Comparison of ENCODE assay signal across 9 cellular contexts in the genomic region with DNA sequence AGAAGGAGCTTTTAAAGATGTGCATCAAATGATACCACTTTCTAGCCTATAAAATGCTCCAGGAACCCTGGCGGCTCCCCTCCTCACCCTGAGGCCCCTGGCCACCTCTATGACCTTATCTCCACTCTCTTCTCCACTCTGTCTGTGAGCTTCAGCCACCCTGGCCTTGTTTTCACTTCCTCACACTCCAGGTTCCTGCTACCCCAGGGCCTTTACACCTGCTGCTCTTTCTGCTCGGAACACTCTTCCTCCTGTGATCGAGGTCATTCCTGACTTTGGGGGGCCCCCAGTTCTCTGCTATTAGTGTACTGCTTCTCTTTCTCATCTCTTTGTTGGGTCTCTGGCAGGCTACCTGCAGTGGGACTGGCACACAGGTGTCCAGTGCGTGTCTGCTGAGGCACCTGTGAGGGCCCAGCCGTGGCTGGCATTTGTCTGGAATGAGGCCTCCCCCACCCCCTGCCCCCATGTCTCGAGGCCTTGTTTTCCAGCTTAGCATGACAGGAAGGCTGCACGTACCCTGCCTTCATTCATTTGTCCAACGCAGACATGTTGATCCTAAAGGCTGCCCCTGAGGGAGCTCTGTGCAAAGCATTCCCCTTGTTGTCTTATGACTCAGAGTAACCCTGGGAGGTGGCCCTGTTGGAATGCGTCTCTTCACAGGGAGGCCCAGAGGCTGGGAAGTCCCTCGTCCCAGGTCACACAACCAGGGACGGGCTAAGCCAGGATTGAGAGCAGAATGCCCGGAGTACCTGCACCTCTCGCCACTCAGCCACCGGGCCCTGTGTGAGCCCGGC. TPM values are rescaled to one million over a fixed set of nuclear protein-coding genes. Genes with fewer than 3 reads are reported as not detected.
DNase-seq lines count a peak whose midpoint lies in the region; ATAC-seq and TF ChIP-seq lines count a peak whose summit lies in the region.
"Had no signal": no experiment of that assay in that cellular context is flagged by ENCODE, and none has a peak within 500 bp of the region (broad histone marks: within the 10 kb centered on the region; RNA-seq: fewer than 3 reads in every experiment).

No MANE protein-coding gene starts in this region.

- peak; percentile 18 for ATAC-seq in body of pancreas
- no peak for ATAC-seq in HG03565 (IDR thresholded peaks at IDR 0.05; ENCODE audit: unreplicated experiment)

- peak; percentile 49 to 64 for DNase-seq in Caco-2
- peak in 2 of 4 donors; percentile 16 to 45 for DNase-seq in body of pancreas
- DNase-seq in effector memory CD4-positive, alpha-beta T cell = no peak
- DNase-seq in superior temporal gyrus (ENCODE audit: extremely low spot score) = no peak
- no peak for DNase-seq in esophagus muscularis mucosa (ENCODE audit: extremely low spot score)
- DNase-seq: NCI-H1694 had no signal

- TF ChIP-seq CTCF in Caco-2 (IDR thresholded peaks at IDR 0.05; ENCODE audit: insufficient read depth in 1 of 2, low read depth in 1 of 2, low read length in 1 of 2, severe bottlenecking in 1 of 2, unreplicated experiment in 1 of 2) (no peak), body of pancreas (IDR thresholded peaks at IDR 0.05) (no peak), esophagus muscularis mucosa (IDR thresholded peaks at IDR 0.05) (no peak)

- H3K9me3 ChIP-seq in Caco-2 = no peaks in the 10 kb centered on the region
- H3K9me3 ChIP-seq in body of pancreas = no peaks in the 10 kb centered on the region
- H3K9me3 ChIP-seq in mucosa of stomach (ENCODE audit: control insufficient read depth, low read length) = no peaks in the 10 kb centered on the region
- no peaks in the 10 kb centered on the region for H3K9me3 ChIP-seq in effector memory CD4-positive, alpha-beta T cell (ENCODE audit: control insufficient read depth, low read length)
- no peaks in the 10 kb centered on the region for H3K9me3 ChIP-seq in esophagus muscularis mucosa

- TF ChIP-seq POLR2A in body of pancreas (IDR thresholded peaks at IDR 0.05) = peak in 2 of 3 donors; percentile 26 to 38
- TF ChIP-seq POLR2A in esophagus muscularis mucosa (IDR thresholded peaks at IDR 0.05; ENCODE audit: low read depth) = no peak

- H3K4me1 Mint-ChIP-seq in Caco-2 (ENCODE audit: low read depth, unreplicated experiment) = peaks cover 20% of the 10 kb centered on the region
- H3K4me1 Mint-ChIP-seq in IgD-negative memory B cell = peaks cover 6 to 23% (median 21%) of the 10 kb centered on the region in 3 donors

- H3K9me3 Mint-ChIP-seq in Caco-2 (ENCODE audit: unreplicated experiment) (no peaks in the 10 kb centered on the region), IgD-negative memory B cell (no peaks in the 10 kb centered on the region)

- peak overlapping the region; percentile 33 for H3K9ac ChIP-seq in mucosa of stomach (ENCODE audit: low read length)

- H3K4me3 Mint-ChIP-seq in Caco-2 (ENCODE audit: unreplicated experiment) (peak overlapping the region; percentile 53), IgD-negative memory B cell (peak overlapping the region in 3 of 4 donors; percentile 34 to 83 (median 83))

- POLR2A ChIA-PET in Caco-2 (lab: Charles Lee) = no interaction called here

- no peaks in the 10 kb centered on the region for H3K27me3 Mint-ChIP-seq in Caco-2 (ENCODE audit: insufficient read depth, unreplicated experiment)
- H3K27me3 Mint-ChIP-seq in IgD-negative memory B cell = no peaks in the 10 kb centered on the region

- H3K27ac ChIP-seq in body of pancreas = peak overlapping the region in 2 of 4 donors; percentile 61 to 70
- H3K27ac ChIP-seq in effector memory CD4-positive, alpha-beta T cell (ENCODE audit: insufficient read depth, low read length, poor library complexity, severe bottlenecking) = no peak overlapping the region
- H3K27ac ChIP-seq in esophagus muscularis mucosa (replicated peaks in 1 of 4) = no peak overlapping the region

- TF ChIP-seq EP300 in esophagus muscularis mucosa (IDR thresholded peaks at IDR 0.05) = no peak

- H3K4me3 ChIP-seq in Caco-2 (ENCODE audit: low read depth, low read length) = no peak overlapping the region
- H3K4me3 ChIP-seq in body of pancreas = no peak overlapping the region
- no peak overlapping the region for H3K4me3 ChIP-seq in mucosa of stomach (ENCODE audit: low read length)
- H3K4me3 ChIP-seq in effector memory CD4-positive, alpha-beta T cell (ENCODE audit: insufficient read depth, low read depth, low read length, poor library complexity, severe bottlenecking) = no peak overlapping the region
- no peak overlapping the region for H3K4me3 ChIP-seq in esophagus muscularis mucosa

- peaks cover 56% of the 10 kb centered on the region for H3K36me3 Mint-ChIP-seq in Caco-2 (ENCODE audit: insufficient read depth, unreplicated experiment)
- H3K36me3 Mint-ChIP-seq in IgD-negative memory B cell = peaks cover 5% of the 10 kb centered on the region

- H3K27ac Mint-ChIP-seq in Caco-2 (ENCODE audit: unreplicated experiment) (peak overlapping the region; percentile 84), IgD-negative memory B cell (no peak overlapping the region)

- BruUV-seq in Caco-2 (replicated peaks; lab: Mats Ljungman, UMichigan) = no TSS peak

- 62 to 73% methylated on average over 12 to 15 of the region's 15 CpGs for WGBS in body of pancreas, 2 donors
- 73% methylated on average over 11 of the region's 15 CpGs for WGBS in esophagus muscularis mucosa

- H3K36me3 ChIP-seq in Caco-2 (ENCODE audit: control insufficient read depth, insufficient read depth, low read length) = peaks cover 6% of the 10 kb centered on the region
- peaks cover 0 to 4% of the 10 kb centered on the region in 2 donors for H3K36me3 ChIP-seq in body of pancreas (replicated peaks in 1 of 2; ENCODE audit: insufficient read depth in 1 of 2, low read depth in 2 of 2)
- peaks cover 13% of the 10 kb centered on the region for H3K36me3 ChIP-seq in mucosa of stomach (ENCODE audit: control insufficient read depth, insufficient read depth, low read length)
- peaks cover 29% of the 10 kb centered on the region for H3K36me3 ChIP-seq in effector memory CD4-positive, alpha-beta T cell (ENCODE audit: control insufficient read depth, insufficient read depth, low read length)
- H3K36me3 ChIP-seq in esophagus muscularis mucosa = peaks cover 19 to 49% (median 32%) of the 10 kb centered on the region in 4 donors

- H3K4me1 ChIP-seq in Caco-2 (peaks cover 23% of the 10 kb centered on the region), body of pancreas (peaks cover 41% of the 10 kb centered on the region), mucosa of stomach (ENCODE audit: control insufficient read depth, insufficient read depth, low read length) (peaks cover 45% of the 10 kb centered on the region), esophagus muscularis mucosa (peaks cover 32 to 59% (median 50%) of the 10 kb centered on the region in 4 donors)
- H3K4me1 ChIP-seq in effector memory CD4-positive, alpha-beta T cell (ENCODE audit: control insufficient read depth, insufficient read depth, low read length, poor library complexity, severe bottlenecking) = peaks cover 14% of the 10 kb centered on the region

- H3K27me3 ChIP-seq in Caco-2 (replicated peaks; ENCODE audit: control insufficient read depth, insufficient read depth, low read length) = no peaks in the 10 kb centered on the region
- no peaks in the 10 kb centered on the region for H3K27me3 ChIP-seq in body of pancreas
- H3K27me3 ChIP-seq in mucosa of stomach (ENCODE audit: control insufficient read depth, insufficient read depth, low read length) = no peaks in the 10 kb centered on the region
- H3K27me3 ChIP-seq in effector memory CD4-positive, alpha-beta T cell (replicated peaks; ENCODE audit: control insufficient read depth, insufficient read depth, low read length, poor library complexity, severe bottlenecking) = no peaks in the 10 kb centered on the region
- no peaks in the 10 kb centered on the region for H3K27me3 ChIP-seq in esophagus muscularis mucosa

- intact Hi-C loops in Caco-2 (cut with micrococcal nuclease; ENCODE audit: unreplicated experiment) = no loop called here
- intact Hi-C loops in body of pancreas (cut with DNase I) = no loop called here
- intact Hi-C loops in esophagus muscularis mucosa (cut with DNase I) = no loop called here

- CTCF ChIA-PET in Caco-2 (lab: Charles Lee) = interaction anchor here (0.9 to 1.7 kb wide), 2 partner anchors 18 to 19 kb away, joined by 3 to 7 read pairs; no protein-coding TSS in a partner anchor

RNA-seq across cellular contexts. Expression of a gene that starts 2.3 kb away (rescaled TPM):
- 43.8 and 55.6 TPM in 2 replicates for total RNA-seq in Caco-2 (2022)
- 38.6 TPM for polyA plus RNA-seq in IgD-negative memory B cell
- 1 to 10 TPM; 3.3 to 6.2 TPM for total RNA-seq in body of pancreas
- 10 to 100 TPM; 12.0 to 25.4 (median 20.9) TPM for total RNA-seq in esophagus muscularis mucosa

RNA-seq across cellular contexts. Expression of a gene that starts 6.0 kb away (rescaled TPM):
- 78.9 and 88.5 TPM in 2 replicates for total RNA-seq in Caco-2 (2022)
- 218 TPM for polyA plus RNA-seq in IgD-negative memory B cell
- total RNA-seq in body of pancreas = 100 to 1,000 TPM in 1 of 2 donors, 10 to 100 TPM in 1; 47.7 to 152 TPM
- 100 to 1,000 TPM; 131 to 173 (median 147) TPM for total RNA-seq in esophagus muscularis mucosa

RNA-seq across cellular contexts. Expression of a gene that starts 8.4 kb away (rescaled TPM):
- total RNA-seq in Caco-2 (2022) = 9.4 and 11.3 TPM in 2 replicates
- polyA plus RNA-seq in IgD-negative memory B cell = 8.5 TPM
- total RNA-seq in body of pancreas = 10 to 100 TPM; 10.2 to 12.2 TPM
- 10 to 100 TPM; 14.7 to 35.4 (median 28.1) TPM for total RNA-seq in esophagus muscularis mucosa

RNA-seq across cellular contexts. Expression of a gene that starts 23.0 kb away (rescaled TPM):
- 11.5 TPM in 2 replicates for total RNA-seq in Caco-2 (2022)
- polyA plus RNA-seq in IgD-negative memory B cell = not detected
- 10 to 100 TPM in 1 of 2 donors, 1 to 10 TPM in 1; 7.0 to 16.5 TPM for total RNA-seq in body of pancreas
- total RNA-seq in esophagus muscularis mucosa = 1 to 10 TPM; 2.9 to 7.4 (median 4.0) TPM

RNA-seq across cellular contexts. Expression of a gene that starts 25.7 kb away (rescaled TPM):
- 50.1 and 50.7 TPM in 2 replicates for total RNA-seq in Caco-2 (2022)
- 11.1 TPM for polyA plus RNA-seq in IgD-negative memory B cell
- 100 to 1,000 TPM in 1 of 2 donors, 10 to 100 TPM in 1; 13.7 to 127 TPM for total RNA-seq in body of pancreas
- 10 to 100 TPM in 2 of 4 donors, 1 to 10 TPM in 2; 8.7 to 13.3 (median 10.2) TPM for total RNA-seq in esophagus muscularis mucosa

Comparison
In these comparisons a context has a peak if more than half of its experiments do, and no peak if none do; other contexts are left out.
1. DNase-seq: peak in Caco-2 (2 of 2); none in effector memory CD4-positive, alpha-beta T cell (0 of 3), superior temporal gyrus (single experiment) and esophagus muscularis mucosa (single experiment).